Comparison of ENCODE assay signal across 16 cellular contexts in genomic region chr22:36022697-36023096, GRCh38. TPM values are rescaled to one million over a fixed set of nuclear protein-coding genes. Genes with fewer than 3 reads are reported as not detected.
DNase-seq lines count a peak whose midpoint lies in the region; ATAC-seq and TF ChIP-seq lines count a peak whose summit lies in the region.
"Had no signal": no experiment of that assay in that cellular context is flagged by ENCODE, and none has a peak within 500 bp of the region (broad histone marks: within the 10 kb centered on the region; RNA-seq: fewer than 3 reads in every experiment).

No MANE protein-coding gene starts in this region.

- peak overlapping the region in 1 of 2 experiments; percentile 37; a peak in 2 of 4 replicates for H4K8ac ChIP-seq in IMR-90 (ENCODE audit: low read depth in 2 of 2, low read length in 2 of 2)

- peak overlapping the region; percentile 55; the same call in 1 of the 2 replicates for H3K4ac ChIP-seq in IMR-90 (ENCODE audit: low read depth, low read length)

- H3K23ac ChIP-seq in IMR-90 (ENCODE audit: low read depth, low read length) = peak overlapping the region; percentile 82

- BruUV-seq in IMR-90 (replicated peaks; lab: Mats Ljungman, UMichigan) = no TSS peak

- peak overlapping the region; percentile 30 for H3K4me3 Mint-ChIP-seq in activated T-helper 17 cell treated with anti-CD3 and anti-CD28 coated beads, Interleukin-2, amount 50 U/mL, for 72 hours
- H3K4me3 Mint-ChIP-seq: activated naive CD8-positive, alpha-beta T cell; memory B cell had no signal

- peak overlapping the region; percentile 97 for H3K4me2 ChIP-seq in IMR-90 (ENCODE audit: low read depth, low read length)

- H3K9ac ChIP-seq in IMR-90 (ENCODE audit: low read depth, low read length) (peak overlapping the region; percentile 42), muscle layer of colon (ENCODE audit: low read length) (no peak overlapping the region)

- TF ChIP-seq POLR2A in IMR-90 (IDR thresholded peaks at IDR 0.05; ENCODE audit: low read depth, low read length) = no peak
- no peak for TF ChIP-seq POLR2A in thyroid gland (IDR thresholded peaks at IDR 0.05)
- TF ChIP-seq POLR2A in testis (IDR thresholded peaks at IDR 0.05) = no peak

- H2AK9ac ChIP-seq in IMR-90 (replicated peaks; ENCODE audit: low read depth, low read length, poor library complexity) = no peak overlapping the region

- H3K27me3 ChIP-seq in IMR-90 (ENCODE audit: control insufficient read depth, insufficient read depth, low read length) (no peaks in the 10 kb centered on the region), muscle layer of colon (ENCODE audit: control insufficient read depth in 1 of 2, insufficient read depth in 2 of 2, low read length in 2 of 2) (no peaks in the 10 kb centered on the region), thyroid gland (no peaks in the 10 kb centered on the region), testis (no peaks in the 10 kb centered on the region)

- dilution Hi-C loops in IMR-90 (cut with HindIII; ENCODE audit: low sequenced_read_pairs, unreplicated experiment) = no loop called here

- no peak for TF ChIP-seq CTCF in IMR-90 (conservative IDR thresholded peaks at IDR 0.05; ENCODE audit: low read depth, low read length)
- no peak for TF ChIP-seq CTCF in thyroid gland (IDR thresholded peaks at IDR 0.05)
- TF ChIP-seq CTCF in testis (IDR thresholded peaks at IDR 0.05) = no peak

- POLR2A ChIA-PET in IMR-90 (lab: Charles Lee; ENCODE audit: unreplicated experiment) = no interaction called here

- H3K9me3 ChIP-seq in IMR-90 (ENCODE audit: control insufficient read depth, insufficient read depth, low read length) (no peaks in the 10 kb centered on the region), muscle layer of colon (ENCODE audit: low read length) (no peaks in the 10 kb centered on the region), thyroid gland (no peaks in the 10 kb centered on the region), testis (no peaks in the 10 kb centered on the region)

- DNase-seq in IMR-90 (no peak), thyroid gland (no peak), testis (no peak), COLO829 (ENCODE audit: low spot score) (no peak), caudate nucleus (lab: John Stamatoyannopoulos, UW) (no peak)
- DNase-seq: CD4-positive, alpha-beta memory T cell; GDM1; NCI-H2081 treated with DMSO at 0.1 percent for 48 hours; NCI-H82; SHP77; stimulated activated CD4-positive, alpha-beta T cell treated with anti-CD3 and anti-CD28 coated beads, Interleukin-2, amount 100 ng/mL, for 24 hours had no signal

- in situ Hi-C loops in IMR-90 (cut with MboI; ENCODE audit: low sequenced_read_pairs) = no loop called here

- intact Hi-C loops in IMR-90 (cut with micrococcal nuclease) (no loop called here), thyroid gland (cut with DNase I) (no loop called here), testis (cut with DNase I; ENCODE audit: low total_unique reads) (no loop called here)

- no peak for ATAC-seq in IMR-90 (ENCODE audit: low read depth)
- ATAC-seq in activated T-helper 17 cell treated with anti-CD3 and anti-CD28 coated beads, Interleukin-2, amount 50 U/mL, for 72 hours (replicated peaks) = no peak

- CTCF ChIA-PET in IMR-90 (lab: Yijun Ruan, JAX) = interaction anchor here (1.1 kb wide), 1 partner anchor 43 kb away, joined by 4 read pairs; no protein-coding TSS in a partner anchor

- peak overlapping the region; percentile 89 for H3K27ac ChIP-seq in IMR-90 (ENCODE audit: insufficient read depth, low read length)
- peak overlapping the region; percentile 35 for H3K27ac ChIP-seq in muscle layer of colon (ENCODE audit: low read depth, low read length)
- peak overlapping the region; percentile 35 to 60 (median 56) for H3K27ac ChIP-seq in thyroid gland
- no peak overlapping the region for H3K27ac ChIP-seq in testis
- H3K27ac ChIP-seq in caudate nucleus (ENCODE audit: low read depth, low read length) = no peak overlapping the region
- H3K27ac ChIP-seq: HL-60 had no signal

- H2AK5ac ChIP-seq in IMR-90 (ENCODE audit: low read depth, low read length) = peak overlapping the region; percentile 61; the same call in 1 of the 2 replicates

- H3K36me3 ChIP-seq in IMR-90 (ENCODE audit: control insufficient read depth, insufficient read depth, low read length) = peaks cover 2% of the 10 kb centered on the region; the same call in 1 of the 2 replicates
- no peaks in the 10 kb centered on the region for H3K36me3 ChIP-seq in muscle layer of colon (ENCODE audit: insufficient read depth, low read length)
- no peaks in the 10 kb centered on the region for H3K36me3 ChIP-seq in thyroid gland
- H3K36me3 ChIP-seq in testis (ENCODE audit: low read depth, missing control alignments) = no peaks in the 10 kb centered on the region

- H3K27ac Mint-ChIP-seq in activated T-helper 17 cell treated with anti-CD3 and anti-CD28 coated beads, Interleukin-2, amount 50 U/mL, for 72 hours = peak overlapping the region; percentile 5
- H3K27ac Mint-ChIP-seq: memory B cell had no signal

- H4K91ac ChIP-seq in IMR-90 (ENCODE audit: insufficient read depth, low read depth, low read length) = peak overlapping the region; percentile 24

- peaks cover 25% of the 10 kb centered on the region for H3K4me1 Mint-ChIP-seq in activated T-helper 17 cell treated with anti-CD3 and anti-CD28 coated beads, Interleukin-2, amount 50 U/mL, for 72 hours

- no peak overlapping the region for H2AFZ ChIP-seq in IMR-90 (replicated peaks; ENCODE audit: low read length, poor library complexity)

- H3K18ac ChIP-seq in IMR-90 (ENCODE audit: low read depth, low read length) = peak overlapping the region; percentile 86; the same call in 1 of the 2 replicates

- H2BK20ac ChIP-seq in IMR-90 (ENCODE audit: low read depth, low read length) = no peak overlapping the region

- H3K4me3 ChIP-seq in IMR-90 (ENCODE audit: insufficient read depth, low read depth, low read length) = peak overlapping the region; percentile 17; the same call in 1 of the 2 replicates
- no peak overlapping the region for H3K4me3 ChIP-seq in muscle layer of colon (ENCODE audit: low read depth in 1 of 2, low read length in 2 of 2)
- H3K4me3 ChIP-seq in thyroid gland (replicated peaks in 1 of 3) = no peak overlapping the region
- H3K4me3 ChIP-seq in testis = no peak overlapping the region

- H2BK15ac ChIP-seq in IMR-90 (ENCODE audit: low read depth, low read length) = 0 out of 3 replicates have a peak overlapping the region, but pooled peaks have one; percentile 37

- no peaks in the 10 kb centered on the region for H3K9me3 Mint-ChIP-seq in activated T-helper 17 cell treated with anti-CD3 and anti-CD28 coated beads, Interleukin-2, amount 50 U/mL, for 72 hours
- H3K9me3 Mint-ChIP-seq: CD4-positive, alpha-beta memory T cell had no signal

- H3K79me1 ChIP-seq in IMR-90 (ENCODE audit: low read depth in 1 of 2, low read length in 2 of 2) = peaks cover 23 to 70% of the 10 kb centered on the region in 2 experiments

- no peak for TF ChIP-seq RAD21 in IMR-90 (IDR thresholded peaks at IDR 0.05; ENCODE audit: low read length)

- peak overlapping the region; percentile 91 for H2BK5ac ChIP-seq in IMR-90 (ENCODE audit: low read depth, low read length, poor library complexity, severe bottlenecking)

- H3K4me1 ChIP-seq in IMR-90 (ENCODE audit: control insufficient read depth, insufficient read depth, low read length) = peaks cover 17% of the 10 kb centered on the region
- H3K4me1 ChIP-seq in muscle layer of colon (ENCODE audit: insufficient read depth, low read length) = peaks cover 52% of the 10 kb centered on the region
- H3K4me1 ChIP-seq in thyroid gland = peaks cover 37 to 43% of the 10 kb centered on the region in 2 donors
- peaks cover 19% of the 10 kb centered on the region for H3K4me1 ChIP-seq in testis

- H2BK120ac ChIP-seq in IMR-90 (ENCODE audit: low read depth, low read length) = peak overlapping the region; percentile 29; the same call in 1 of the 2 replicates

- H3K56ac ChIP-seq in IMR-90 (ENCODE audit: extremely low read depth, insufficient read depth, low read length) = no peak overlapping the region

- H3K36me3 Mint-ChIP-seq in activated T-helper 17 cell treated with anti-CD3 and anti-CD28 coated beads, Interleukin-2, amount 50 U/mL, for 72 hours (ENCODE audit: low read depth) = no peaks in the 10 kb centered on the region
- H3K36me3 Mint-ChIP-seq: activated naive CD8-positive, alpha-beta T cell; memory B cell had no signal

- no peak overlapping the region; the same call in 1 of the 2 replicates for H4K5ac ChIP-seq in IMR-90 (ENCODE audit: low read depth, low read length)

- peaks cover 14% of the 10 kb centered on the region for H3K9me1 ChIP-seq in IMR-90 (ENCODE audit: insufficient read depth, low read length)

- H4K20me1 ChIP-seq in IMR-90 (ENCODE audit: insufficient read depth, low read length) = peaks cover 60% of the 10 kb centered on the region

- peak overlapping the region; percentile 48 for H3K14ac ChIP-seq in IMR-90 (replicated peaks; ENCODE audit: low read depth, low read length)

- peaks cover 3% of the 10 kb centered on the region for H3K27me3 Mint-ChIP-seq in activated T-helper 17 cell treated with anti-CD3 and anti-CD28 coated beads, Interleukin-2, amount 50 U/mL, for 72 hours
- H3K27me3 Mint-ChIP-seq: activated naive CD8-positive, alpha-beta T cell had no signal

TF ChIP-seq in IMR-90, 13 proteins besides CTCF, POLR2A, EP300 and RAD21 (continues in another document):
- TF ChIP-seq ELK1 (IDR thresholded peaks at IDR 0.05; ENCODE audit: borderline replicate concordance, low read depth, low read length) (no peak), NFE2L2 (IDR thresholded peaks at IDR 0.05; ENCODE audit: low read depth, low read length) (no peak), MXI1 (IDR thresholded peaks at IDR 0.05; ENCODE audit: borderline replicate concordance, low read depth, low read length) (no peak), CHD1 (IDR thresholded peaks at IDR 0.05; ENCODE audit: low read depth, low read length) (no peak), BHLHE40 (IDR thresholded peaks at IDR 0.05; ENCODE audit: low read depth, low read length) (no peak), MAFK (IDR thresholded peaks at IDR 0.05; ENCODE audit: low read depth, low read length) (no peak)

RNA-seq across cellular contexts. Expression of gene RBFOX2, which starts 5.9 kb away (rescaled TPM):
- total RNA-seq in IMR-90 (2012; rRNA removed) = 178 and 227 TPM in 2 replicates
- polyA plus RNA-seq in IMR-90 (2012; rRNA removed) = 146 and 151 TPM in 2 replicates
- 70.2 and 96.3 TPM in 2 replicates for polyA plus RNA-seq in IMR-90 (2012; cell fraction: cytosol; rRNA removed)
- 131 and 234 TPM in 2 replicates for polyA plus RNA-seq in IMR-90 (2012; cell fraction: nucleus; rRNA removed; ENCODE audit: low replicate concordance)
- 1 to 10 TPM; 4.0 to 4.3 TPM for total RNA-seq in activated T-helper 17 cell treated with anti-CD3 and anti-CD28 coated beads, Interleukin-2, amount 50 U/mL, for 72 hours
- total RNA-seq in thyroid gland = 100 to 1,000 TPM; 103 to 139 (median 108) TPM
- total RNA-seq in testis = 10 to 100 TPM; 63.9 to 85.2 TPM
- 53.4 TPM for polyA plus RNA-seq in testis (ENCODE audit: insufficient read depth, low read depth, low replicate concordance)

Comparison
In these comparisons a context has a peak if more than half of its experiments do, and no peak if none do; other contexts are left out.
1. H3K27ac ChIP-seq: peak in IMR-90 (single experiment), muscle layer of colon (single experiment) and thyroid gland (3 of 3); none in testis (0 of 2) and caudate nucleus (single experiment).
2. RNA of gene RBFOX2, which starts 5.9 kb away (total RNA-seq): 178 to 227 TPM in IMR-90, 103 to 139 TPM in thyroid gland and 63.9 to 85.2 TPM in testis; 4.0 to 4.3 TPM in activated T-helper 17 cell treated with anti-CD3 and anti-CD28 coated beads, Interleukin-2, amount 50 U/mL, for 72 hours; every median in the first group is over 10 times any median in the second.